Comparison of ENCODE assay signal across 9 cellular contexts in the genomic region with DNA sequence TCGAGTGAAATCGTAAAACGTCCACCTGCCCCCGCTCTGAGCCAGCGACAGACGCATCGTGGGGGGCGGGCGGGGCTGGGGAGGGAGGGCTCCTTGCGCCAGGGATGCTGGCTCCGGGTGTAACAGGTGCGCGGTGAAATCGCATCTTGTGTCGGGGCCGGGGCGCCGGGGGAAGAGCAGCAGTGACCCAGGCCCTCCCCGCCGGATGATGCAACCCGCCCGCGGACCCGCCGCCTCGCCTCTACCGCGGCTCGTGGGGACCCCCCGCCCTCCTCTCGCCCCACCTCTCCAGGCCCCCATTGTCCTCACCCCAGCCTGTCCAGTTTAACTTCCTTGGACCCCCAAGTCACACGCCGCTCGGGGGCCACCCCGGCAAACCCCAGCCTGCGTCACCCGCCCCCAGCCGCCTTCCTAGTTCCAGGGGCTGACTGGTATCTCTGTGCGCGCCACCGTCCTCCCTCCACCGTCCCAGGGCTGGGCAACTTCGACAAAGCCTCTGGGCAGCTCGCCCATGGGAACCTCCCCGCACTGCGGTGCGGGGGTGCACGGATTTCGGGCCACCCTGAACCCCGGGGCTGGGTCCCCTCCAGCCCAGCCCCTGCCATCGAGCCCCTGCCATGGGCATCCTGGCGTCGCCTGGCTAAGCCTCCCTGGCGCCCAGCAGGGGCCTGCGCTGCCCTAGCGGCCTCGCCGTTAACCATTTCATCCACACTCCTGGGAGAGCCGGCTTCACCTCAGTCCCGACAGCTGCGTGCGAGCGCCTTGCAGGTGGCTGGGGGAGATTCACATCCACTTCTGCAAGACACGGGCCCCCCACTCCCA. TPM values are rescaled to one million over a fixed set of nuclear protein-coding genes. Genes with fewer than 3 reads are reported as not detected.
DNase-seq lines count a peak whose midpoint lies in the region; ATAC-seq lines count a peak whose summit lies in the region.
"Had no signal": no experiment of that assay in that cellular context is flagged by ENCODE, and none has a peak within 500 bp of the region (broad histone marks: within the 10 kb centered on the region; RNA-seq: fewer than 3 reads in every experiment).

No MANE protein-coding gene starts in this region.

- H3K4me1 ChIP-seq in CD8-positive, alpha-beta memory T cell (ENCODE audit: insufficient read depth, low read length), result no peaks in the 10 kb centered on the region
- H3K4me1 ChIP-seq in mesendoderm (ENCODE audit: control insufficient read depth, low read depth, low read length), result no peaks in the 10 kb centered on the region
- H3K4me1 ChIP-seq: parathyroid adenoma had no signal

- no peak overlapping the region for H3K4me3 ChIP-seq in CD8-positive, alpha-beta memory T cell (ENCODE audit: low read length)
- no peak overlapping the region for H3K4me3 ChIP-seq in mesendoderm (ENCODE audit: low read length)

- H2AK5ac ChIP-seq in mesendoderm (ENCODE audit: low read length), result no peak overlapping the region

- ATAC-seq in HG02588 (IDR thresholded peaks at IDR 0.05; ENCODE audit: unreplicated experiment) (no peak), HG03196 (IDR thresholded peaks at IDR 0.05; ENCODE audit: unreplicated experiment) (no peak), GM21367 (IDR thresholded peaks at IDR 0.05; ENCODE audit: unreplicated experiment) (no peak)

- CTCF ChIA-PET in CD8-positive, alpha-beta memory T cell (lab: Charles Lee), result interaction anchor here (1.4 kb wide), 1 partner anchor 11 kb away, joined by 3 read pairs; no protein-coding TSS in a partner anchor

- no peaks in the 10 kb centered on the region for H3K36me3 ChIP-seq in CD8-positive, alpha-beta memory T cell (ENCODE audit: insufficient read depth, low read length)
- peaks cover 2% of the 10 kb centered on the region for H3K36me3 ChIP-seq in mesendoderm (ENCODE audit: control insufficient read depth, insufficient read depth, low read length)

- H3K18ac ChIP-seq in mesendoderm (ENCODE audit: low read length), result peak overlapping the region; percentile 33

- no peak overlapping the region for H3K27ac ChIP-seq in CD8-positive, alpha-beta memory T cell (ENCODE audit: low read depth, low read length)
- peak overlapping the region; percentile 11 for H3K27ac ChIP-seq in mesendoderm (ENCODE audit: low read depth, low read length)
- H3K27ac ChIP-seq: parathyroid adenoma had no signal

- H3K9me3 Mint-ChIP-seq in CD8-positive, alpha-beta memory T cell, result peaks cover 0 to 8% (median 5%) of the 10 kb centered on the region in 5 donors
- H3K9me3 Mint-ChIP-seq in activated naive CD8-positive, alpha-beta T cell (ENCODE audit: low read depth), result no peaks in the 10 kb centered on the region

- peak overlapping the region; percentile 84 for H3K4me2 ChIP-seq in mesendoderm (ENCODE audit: low read length)

- no peaks in the 10 kb centered on the region for H3K9me3 ChIP-seq in CD8-positive, alpha-beta memory T cell (ENCODE audit: low read length)

- H3K4me3 Mint-ChIP-seq in CD8-positive, alpha-beta memory T cell, result peak overlapping the region in 6 of 7 donors; percentile 24 to 46 (median 36)
- peak overlapping the region; percentile 74 for H3K4me3 Mint-ChIP-seq in activated naive CD8-positive, alpha-beta T cell

- no peak overlapping the region for H2BK5ac ChIP-seq in mesendoderm (ENCODE audit: low read length)

- no peak overlapping the region for H2BK120ac ChIP-seq in mesendoderm (ENCODE audit: low read depth, low read length)

- H3K79me1 ChIP-seq in mesendoderm (ENCODE audit: low read length), result peaks cover 11% of the 10 kb centered on the region

- peaks cover 7 to 11% (median 9%) of the 10 kb centered on the region in 3 donors for H3K4me1 Mint-ChIP-seq in CD8-positive, alpha-beta memory T cell
- peaks cover 9% of the 10 kb centered on the region for H3K4me1 Mint-ChIP-seq in activated naive CD8-positive, alpha-beta T cell (ENCODE audit: low read depth)

- no peak overlapping the region for H4K8ac ChIP-seq in mesendoderm (ENCODE audit: low read depth, low read length)

- POLR2A ChIA-PET in CD8-positive, alpha-beta memory T cell (lab: Charles Lee), result no interaction called here

- H3K27me3 ChIP-seq in CD8-positive, alpha-beta memory T cell (ENCODE audit: insufficient read depth, low read length, poor library complexity, severe bottlenecking), result peaks cover 27% of the 10 kb centered on the region
- H3K27me3 ChIP-seq in mesendoderm (ENCODE audit: insufficient read depth, low read length, poor library complexity), result no peaks in the 10 kb centered on the region

- no peak overlapping the region for H4K5ac ChIP-seq in mesendoderm (ENCODE audit: low read length)

- no CpG with 5 or more reads among the region's 64 CpGs for WGBS in mesendoderm (ENCODE audit: extremely low coverage, insufficient coverage, low lambda C conversion rate)

- H3K23ac ChIP-seq in mesendoderm (ENCODE audit: low read length), result no peak overlapping the region

- no peak overlapping the region for H3K27ac Mint-ChIP-seq in CD8-positive, alpha-beta memory T cell
- H3K27ac Mint-ChIP-seq in activated naive CD8-positive, alpha-beta T cell, result no peak overlapping the region

- peaks cover 32% of the 10 kb centered on the region for H3K79me2 ChIP-seq in mesendoderm (ENCODE audit: control insufficient read depth, insufficient read depth, low read length)
- H3K79me2 ChIP-seq: parathyroid adenoma had no signal

- peaks cover 50 to 59% of the 10 kb centered on the region in 2 donors for H3K27me3 Mint-ChIP-seq in CD8-positive, alpha-beta memory T cell
- H3K27me3 Mint-ChIP-seq in activated naive CD8-positive, alpha-beta T cell, result peaks cover 37% of the 10 kb centered on the region

- DNase-seq in CD8-positive, alpha-beta memory T cell, result no peak
- DNase-seq in NCI-H2107 (lab: John Stamatoyannopoulos, UW), result peak; percentile 78
- peak; percentile 78 for DNase-seq in mesendoderm
- DNase-seq in effector CD8-positive, alpha-beta T cell (lab: John Stamatoyannopoulos, UW), result no peak

- peak overlapping the region; percentile 70 for H3K56ac ChIP-seq in mesendoderm (ENCODE audit: low read length)

- no peak overlapping the region for H2BK15ac ChIP-seq in mesendoderm (replicated peaks; ENCODE audit: low read depth)

- H3K36me3 Mint-ChIP-seq in CD8-positive, alpha-beta memory T cell, result peaks cover 0 to 3% (median 1%) of the 10 kb centered on the region in 3 donors
- no peaks in the 10 kb centered on the region for H3K36me3 Mint-ChIP-seq in activated naive CD8-positive, alpha-beta T cell

- peak overlapping the region; percentile 46 for H3K9ac ChIP-seq in mesendoderm (ENCODE audit: low read length)
- H3K9ac ChIP-seq: parathyroid adenoma had no signal

- H3K4ac ChIP-seq in mesendoderm (ENCODE audit: low read depth, low read length), result peak overlapping the region; percentile 38

RNA-seq across cellular contexts. Expression of a gene that starts 0.8 kb away (rescaled TPM):
- 1 to 10 TPM; 1.6 to 1.8 TPM for total RNA-seq in CD8-positive, alpha-beta memory T cell
- polyA plus RNA-seq in CD8-positive, alpha-beta memory T cell, result not detected
- 74.8 TPM for polyA plus RNA-seq in mesendoderm (2013, experiment 1 of 2)
- polyA plus RNA-seq in mesendoderm (2013, experiment 2 of 2), result 73.5 TPM

RNA-seq across cellular contexts. Expression of a gene that starts 47.8 kb away (rescaled TPM):
- not detected for total RNA-seq in CD8-positive, alpha-beta memory T cell
- polyA plus RNA-seq in CD8-positive, alpha-beta memory T cell, result not detected
- polyA plus RNA-seq in mesendoderm (2013, experiment 1 of 2), result not detected
- polyA plus RNA-seq in mesendoderm (2013, experiment 2 of 2), result not detected

Comparison
In these comparisons a context has a peak if more than half of its experiments do, and no peak if none do; other contexts are left out.
1. DNase-seq: peak in NCI-H2107 (single experiment) and mesendoderm (single experiment); none in CD8-positive, alpha-beta memory T cell (0 of 5) and effector CD8-positive, alpha-beta T cell (single experiment).